8 cellular contexts compared by ENCODE assay signal in the genomic region with DNA sequence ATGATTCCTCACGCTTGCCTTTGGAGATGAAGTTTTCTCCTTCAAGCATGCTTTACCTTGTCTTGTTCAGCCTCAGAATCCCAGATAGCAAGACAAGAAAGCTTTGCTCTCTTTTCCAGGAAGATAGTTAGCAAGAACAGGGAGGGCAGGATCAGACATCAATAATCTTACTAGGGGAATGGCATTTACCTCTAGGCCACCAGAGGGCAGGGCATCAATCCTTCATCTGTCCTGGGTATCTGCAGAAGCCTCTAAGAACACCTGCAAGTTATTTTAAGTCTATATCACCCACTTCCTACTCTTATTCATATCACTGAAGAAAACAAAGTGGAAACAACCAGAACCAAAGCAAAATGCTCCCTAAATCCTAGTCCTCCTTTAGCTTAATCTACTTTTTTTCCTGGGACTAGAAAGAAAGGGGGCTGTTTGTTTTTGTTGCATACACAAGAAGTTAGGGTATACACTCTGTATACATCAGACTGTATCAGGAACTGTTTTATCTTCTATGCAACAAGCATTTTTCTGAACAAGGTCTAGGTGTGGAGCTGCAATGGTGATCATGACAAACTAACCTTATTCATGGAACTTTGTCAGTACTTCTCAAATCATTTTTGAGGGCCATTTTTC.
DNase-seq lines count a peak whose midpoint lies in the region; ATAC-seq and TF ChIP-seq lines count a peak whose summit lies in the region.

No MANE protein-coding gene starts in this region.

- H4K8ac ChIP-seq in mesenchymal stem cell (ENCODE audit: low read length), result no peak overlapping the region

- TF ChIP-seq CTCF in LNCaP clone FGC (IDR thresholded peaks at IDR 0.05; ENCODE audit: control insufficient read depth, extremely low read depth, insufficient read depth), result peak; percentile 78

- H3K27ac ChIP-seq in mesenchymal stem cell (ENCODE audit: low read length, poor library complexity, severe bottlenecking), result no peak overlapping the region

- H3K9ac ChIP-seq in mesenchymal stem cell (ENCODE audit: low read length), result no peak overlapping the region

- H2BK5ac ChIP-seq in mesenchymal stem cell (ENCODE audit: low read depth, low read length, poor library complexity, severe bottlenecking), result no peak overlapping the region

- H3K27ac Mint-ChIP-seq in activated CD8-positive, alpha-beta T cell treated with anti-CD3 and anti-CD28 coated beads, Interleukin-2, amount 10 ng/mL, durations not matched to agents 7 days and 5 days, result no peak overlapping the region

- no peak overlapping the region for H3K4me2 ChIP-seq in mesenchymal stem cell (ENCODE audit: low read length, poor library complexity, severe bottlenecking)

- H2AFZ ChIP-seq in mesenchymal stem cell (ENCODE audit: low read depth, low read length), result no peak overlapping the region

- H2BK12ac ChIP-seq in mesenchymal stem cell (ENCODE audit: low read length in 2 of 2), result no peak overlapping the region

- CTCF ChIA-PET in activated CD8-positive, alpha-beta T cell treated with anti-CD3 and anti-CD28 coated beads, Interleukin-2, amount 10 ng/mL, durations not matched to agents 7 days and 5 days (lab: Charles Lee), result no interaction called here

- H3K27me3 Mint-ChIP-seq in activated CD8-positive, alpha-beta T cell treated with anti-CD3 and anti-CD28 coated beads, Interleukin-2, amount 10 ng/mL, durations not matched to agents 7 days and 5 days (ENCODE audit: low read depth), result no peaks in the 10 kb centered on the region

- no peak overlapping the region for H2BK120ac ChIP-seq in mesenchymal stem cell (ENCODE audit: low read depth, low read length)

- H2BK15ac ChIP-seq in mesenchymal stem cell (ENCODE audit: low read depth, poor library complexity, severe bottlenecking), result no peak overlapping the region

- peak; percentile 75 for ATAC-seq in GM21717 (IDR thresholded peaks at IDR 0.05; ENCODE audit: unreplicated experiment)
- ATAC-seq in activated CD8-positive, alpha-beta T cell treated with anti-CD3 and anti-CD28 coated beads, Interleukin-2, amount 10 ng/mL, durations not matched to agents 7 days and 5 days, result no peak

- DNase-seq in D341Med (ENCODE audit: low spot score), result peak; percentile 66
- DNase-seq in LNCaP clone FGC (ENCODE audit: low read depth), result peak; percentile 10
- peak; percentile 21 for DNase-seq in activated CD8-positive, alpha-beta T cell treated with anti-CD3 and anti-CD28 coated beads, Interleukin-2, amount 10 ng/mL, durations not matched to agents 7 days and 5 days
- peak; percentile 27 for DNase-seq in medulla oblongata (ENCODE audit: extremely low spot score)
- DNase-seq in dedifferentiated amniotic fluid mesenchymal stem cell (ENCODE audit: extremely low spot score), result no peak
- DNase-seq in mesenchymal stem cell, result no peak
- no peak for DNase-seq in amniotic stem cell (lab: John Stamatoyannopoulos, UW)

- no peaks in the 10 kb centered on the region for H3K79me1 ChIP-seq in mesenchymal stem cell (replicated peaks; ENCODE audit: low read length, poor library complexity, severe bottlenecking)

- POLR2A ChIA-PET in activated CD8-positive, alpha-beta T cell treated with anti-CD3 and anti-CD28 coated beads, Interleukin-2, amount 10 ng/mL, durations not matched to agents 7 days and 5 days (lab: Charles Lee), result no interaction called here

- H3K36me3 ChIP-seq in mesenchymal stem cell (ENCODE audit: control insufficient read depth in 1 of 2, insufficient read depth in 2 of 2, low read depth in 1 of 2, low read length in 2 of 2), result no peaks in the 10 kb centered on the region

- H3K4me3 Mint-ChIP-seq in activated CD8-positive, alpha-beta T cell treated with anti-CD3 and anti-CD28 coated beads, Interleukin-2, amount 10 ng/mL, durations not matched to agents 7 days and 5 days, result no peak overlapping the region

- H2AK5ac ChIP-seq in mesenchymal stem cell (ENCODE audit: low read length, severe bottlenecking), result no peak overlapping the region

- WGBS in mesenchymal stem cell, result 46% methylated on average over 1 of the region's 1 CpG

- H3K14ac ChIP-seq in mesenchymal stem cell (ENCODE audit: low read length in 2 of 2), result no peak overlapping the region

- H3K36me3 Mint-ChIP-seq in activated CD8-positive, alpha-beta T cell treated with anti-CD3 and anti-CD28 coated beads, Interleukin-2, amount 10 ng/mL, durations not matched to agents 7 days and 5 days (ENCODE audit: low read depth), result no peaks in the 10 kb centered on the region

- H4K91ac ChIP-seq in mesenchymal stem cell (ENCODE audit: low read length), result no peak overlapping the region

- H3K9me3 Mint-ChIP-seq in activated CD8-positive, alpha-beta T cell treated with anti-CD3 and anti-CD28 coated beads, Interleukin-2, amount 10 ng/mL, durations not matched to agents 7 days and 5 days (ENCODE audit: insufficient read depth), result no peaks in the 10 kb centered on the region

- H3K4me1 Mint-ChIP-seq in activated CD8-positive, alpha-beta T cell treated with anti-CD3 and anti-CD28 coated beads, Interleukin-2, amount 10 ng/mL, durations not matched to agents 7 days and 5 days (ENCODE audit: low read depth), result no peaks in the 10 kb centered on the region

- H3K4me1 ChIP-seq in mesenchymal stem cell (ENCODE audit: control insufficient read depth, insufficient read depth, low read depth, low read length), result no peaks in the 10 kb centered on the region

- no peak overlapping the region for H3K23ac ChIP-seq in mesenchymal stem cell (ENCODE audit: low read length in 2 of 2)

- H3K27me3 ChIP-seq in mesenchymal stem cell (ENCODE audit: control insufficient read depth in 1 of 2, insufficient read depth in 1 of 2, low read length in 2 of 2), result no peaks in the 10 kb centered on the region

- no peak overlapping the region for H3K4ac ChIP-seq in mesenchymal stem cell (ENCODE audit: low read depth in 1 of 2, low read length in 2 of 2)

- H3K9me3 ChIP-seq in mesenchymal stem cell (ENCODE audit: control insufficient read depth, low read length), result no peaks in the 10 kb centered on the region

- H3K4me3 ChIP-seq in LNCaP clone FGC (ENCODE audit: low read depth, low read length) (no peak overlapping the region), mesenchymal stem cell (ENCODE audit: insufficient read depth in 1 of 2, low read depth in 1 of 2, low read length in 2 of 2) (no peak overlapping the region)

- H3K18ac ChIP-seq in mesenchymal stem cell (ENCODE audit: low read depth in 1 of 2, low read length in 2 of 2), result no peak overlapping the region

Comparison
In these comparisons a context has a peak if more than half of its experiments do, and no peak if none do; other contexts are left out.
1. DNase-seq: peak in D341Med (single experiment), LNCaP clone FGC (single experiment), activated CD8-positive, alpha-beta T cell treated with anti-CD3 and anti-CD28 coated beads, Interleukin-2, amount 10 ng/mL, durations not matched to agents 7 days and 5 days (single experiment) and medulla oblongata (single experiment); none in dedifferentiated amniotic fluid mesenchymal stem cell (single experiment), mesenchymal stem cell (single experiment) and amniotic stem cell (single experiment).